In the genomic region with DNA sequence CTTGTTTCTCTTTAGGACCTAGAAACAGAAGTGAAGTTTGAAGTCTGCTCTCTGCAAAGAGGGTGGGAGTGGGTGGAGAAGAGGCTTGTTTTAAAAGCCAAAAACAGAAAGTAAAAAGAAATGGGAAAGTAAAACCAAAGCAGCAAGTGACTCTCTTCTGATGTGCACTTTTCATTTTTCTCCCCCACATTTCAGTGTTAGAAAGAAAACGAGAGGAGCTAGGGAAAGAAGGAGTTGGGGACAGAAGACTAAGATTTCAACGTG, we compare ENCODE assay signal across 8 cellular contexts. TPM values are rescaled to one million over a fixed set of nuclear protein-coding genes. Genes with fewer than 3 reads are reported as not detected.
DNase-seq lines count a peak whose midpoint lies in the region; ATAC-seq, FAIRE-seq and TF ChIP-seq lines count a peak whose summit lies in the region.

No MANE protein-coding gene starts in this region.

- H3K36me3 ChIP-seq in astrocyte (ENCODE audit: insufficient read depth, low read length), result no peaks in the 10 kb centered on the region

- no peaks in the 10 kb centered on the region for H3K9me3 ChIP-seq in astrocyte (ENCODE audit: insufficient read depth, low read depth, low read length)

- TF ChIP-seq CTCF in astrocyte (IDR thresholded peaks at IDR 0.05; ENCODE audit: insufficient read depth, low read depth, low read length) (no peak), natural killer cell (IDR thresholded peaks at IDR 0.05) (no peak)

- H3K27me3 Mint-ChIP-seq in astrocyte (ENCODE audit: low read depth, unreplicated experiment) (peaks cover 11% of the 10 kb centered on the region), natural killer cell (ENCODE audit: low read depth in 2 of 2) (peaks cover 14 to 36% of the 10 kb centered on the region in 2 donors)

- H3K79me2 ChIP-seq in astrocyte (ENCODE audit: insufficient read depth, low read length), result peaks cover 32% of the 10 kb centered on the region

- peak overlapping the region; percentile 42 for H3K27ac ChIP-seq in astrocyte (ENCODE audit: low read depth, low read length)

- no peak overlapping the region for H2AFZ ChIP-seq in astrocyte (ENCODE audit: low read depth, low read length)

- ATAC-seq in HG02884 (IDR thresholded peaks at IDR 0.05; ENCODE audit: unreplicated experiment) (peak; percentile 51), natural killer cell (no peak)

- H3K4me3 ChIP-seq in astrocyte (ENCODE audit: insufficient read depth, low read depth, low read length), result peak overlapping the region; percentile 72

- intact Hi-C loops in natural killer cell (cut with micrococcal nuclease), result no loop called here

- H4K20me1 ChIP-seq in astrocyte (ENCODE audit: insufficient read depth, low read length), result no peaks in the 10 kb centered on the region

- peak overlapping the region; percentile 86 for H3K9ac ChIP-seq in astrocyte (ENCODE audit: low read length)

- H3K4me1 Mint-ChIP-seq in astrocyte (ENCODE audit: low read depth, unreplicated experiment), result peaks cover 6% of the 10 kb centered on the region
- peaks cover 16 to 18% of the 10 kb centered on the region in 2 donors for H3K4me1 Mint-ChIP-seq in natural killer cell

- H3K27me3 ChIP-seq in astrocyte (ENCODE audit: insufficient read depth, low read length), result no peaks in the 10 kb centered on the region

- H3K9me3 Mint-ChIP-seq in astrocyte (ENCODE audit: unreplicated experiment), result no peaks in the 10 kb centered on the region
- H3K9me3 Mint-ChIP-seq in natural killer cell, result no peaks in the 10 kb centered on the region

- DNase-seq in activated CD4-positive, alpha-beta T cell treated with anti-CD3 and anti-CD28 coated beads for 48 hours, result peak; percentile 4
- no peak for DNase-seq in activated CD4-positive, alpha-beta T cell treated with anti-CD3 and anti-CD28 coated beads, Interleukin-2, amount 50 U/mL, for 1 hour
- no peak for DNase-seq in astrocyte (ENCODE audit: low read depth)
- DNase-seq in natural killer cell, result no peak
- no peak for DNase-seq in NCI-H524 treated with DMSO at 0.1 percent for 48 hours (lab: John Stamatoyannopoulos, UW)
- no peak for DNase-seq in occipital lobe (lab: John Stamatoyannopoulos, UW)
- no peak for DNase-seq in kidney glomerular epithelial cell (lab: John Stamatoyannopoulos, UW)

- H3K4me1 ChIP-seq in astrocyte (ENCODE audit: insufficient read depth, low read length), result peaks cover 21% of the 10 kb centered on the region

- peak overlapping the region; percentile 87 for H3K4me3 Mint-ChIP-seq in astrocyte (ENCODE audit: unreplicated experiment)
- H3K4me3 Mint-ChIP-seq in natural killer cell, result peak overlapping the region; percentile 55

- no peak for FAIRE-seq in astrocyte (lab: Jason Lieb, UNC)

- peak overlapping the region; percentile 95 for H3K4me2 ChIP-seq in astrocyte (ENCODE audit: low read length)

- H3K36me3 Mint-ChIP-seq in astrocyte (ENCODE audit: low read depth, unreplicated experiment), result no peaks in the 10 kb centered on the region
- H3K36me3 Mint-ChIP-seq in natural killer cell, result no peaks in the 10 kb centered on the region

- H3K27ac Mint-ChIP-seq in astrocyte (ENCODE audit: unreplicated experiment) (no peak overlapping the region), natural killer cell (no peak overlapping the region)

RNA-seq across cellular contexts. Expression of a gene that starts 1.3 kb away (rescaled TPM):
- total RNA-seq in astrocyte, result 0.55 and 4.6 TPM in 2 replicates
- not detected for total RNA-seq in natural killer cell
- total RNA-seq in occipital lobe, result 1.2 TPM

RNA-seq across cellular contexts. Expression of a gene that starts 52.1 kb away (rescaled TPM):
- not detected in 2 replicates for total RNA-seq in astrocyte
- not detected for total RNA-seq in natural killer cell
- total RNA-seq in occipital lobe, result not detected
